ENCODE assay signal across 22 cellular contexts in the genomic region with DNA sequence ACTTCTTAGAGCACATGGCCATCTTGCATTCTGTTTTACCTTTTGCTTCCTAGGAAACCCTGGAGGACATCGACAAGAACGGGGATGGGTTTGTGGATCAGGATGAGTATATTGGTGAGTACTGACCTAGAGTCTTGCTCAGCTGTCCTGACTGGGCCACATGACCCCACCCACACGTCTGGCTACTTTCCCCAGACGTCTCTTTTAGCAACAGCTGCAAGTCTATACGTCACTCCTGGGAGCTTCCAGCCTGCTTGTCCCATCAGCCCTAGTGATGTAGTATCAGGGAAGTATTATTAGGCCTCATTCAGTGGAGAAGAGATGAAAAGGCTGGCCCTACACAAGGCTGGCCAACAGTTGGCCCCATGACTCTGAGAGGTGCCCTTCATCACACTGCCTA.
"Had no signal": no experiment of that assay in that cellular context is flagged by ENCODE, and none has a peak within 500 bp of the region (broad histone marks: within the 10 kb centered on the region; RNA-seq: fewer than 3 reads in every experiment).

No MANE protein-coding gene starts in this region.

- H3K9me3 ChIP-seq: thyroid gland had no signal

- FAIRE-seq: frontal cortex, TTC549 had no signal

- H2AFZ ChIP-seq: neural progenitor cell had no signal

- H3K4me3 ChIP-seq: neural progenitor cell, thyroid gland had no signal

- H3K27ac ChIP-seq: neural progenitor cell, thyroid gland had no signal

- ATAC-seq: activated T-cell treated with anti-CD3 and anti-CD28 coated beads, Interleukin-2, amount 50 U/mL, for 72 hours had no signal

- DNase-seq: activated CD8-positive, alpha-beta memory T cell treated with anti-CD3 and anti-CD28 coated beads for 24 hours; activated CD8-positive, alpha-beta memory T cell treated with anti-CD3 and anti-CD28 coated beads, Interleukin-2, amount 50 U/mL, for 48 hours; activated effector memory CD4-positive, alpha-beta T cell treated with Interleukin-2 at 50 U/mL for 16 hours; activated naive CD4-positive, alpha-beta T cell treated with anti-CD3 and anti-CD28 coated beads for 36 hours; activated naive CD8-positive, alpha-beta T cell treated with anti-CD3 and anti-CD28 coated beads, Interleukin-2, amount 10 ng/mL, durations not matched to agents 7 days and 5 days; activated T-cell treated with anti-CD3 and anti-CD28 coated beads, Interleukin-2, amount 50 U/mL, for 72 hours; amniotic stem cell; effector CD8-positive, alpha-beta T cell; erythroblast; glutamatergic neuron; hippocampal formation; kidney glomerular epithelial cell; naive B cell; posterior cingulate gyrus; stimulated activated CD4-positive, alpha-beta T cell treated with anti-CD3 and anti-CD28 coated beads, Interleukin-12 subunit alpha, Interleukin-12 subunit beta, amount 100 ng/mL, for 4 hours; stimulated activated CD4-positive, alpha-beta T cell treated with anti-CD3 and anti-CD28 coated beads, Interleukin-4, amount 100 ng/mL, for 4 hours; substantia nigra; T-helper 1 cell; thyroid gland had no signal

- H3K9ac ChIP-seq: neural progenitor cell had no signal

- H3K27me3 ChIP-seq: neural progenitor cell, thyroid gland had no signal

- H3K4me2 ChIP-seq: neural progenitor cell had no signal

- H3K4me1 ChIP-seq: neural progenitor cell, thyroid gland had no signal
